8 cellular contexts compared by ENCODE assay signal in genomic region chr6:151036211-151036721, GRCh38.
DNase-seq lines count a peak whose midpoint lies in the region; ATAC-seq, FAIRE-seq and TF ChIP-seq lines count a peak whose summit lies in the region.
"Not testable (repeated sequence)": the region's sequence is repeated elsewhere in the genome, so short reads cannot be mapped to it uniquely, and the experiment has no call there.

No MANE protein-coding gene starts in this region.

- H3K4me3 ChIP-seq in HFF-Myc (replicated peaks; ENCODE audit: low read depth, low read length); right cardiac atrium (ENCODE audit: low read length); suprapubic skin: not testable (repeated sequence)

- not testable (repeated sequence) for TF ChIP-seq CTCF in HFF-Myc (IDR thresholded peaks at IDR 0.05; ENCODE audit: low read depth, low read length, missing control alignments); neural crest cell (conservative IDR thresholded peaks at IDR 0.05); suprapubic skin (IDR thresholded peaks at IDR 0.05)

- H3K27me3 Mint-ChIP-seq in neural crest cell (ENCODE audit: low read depth), result not testable (repeated sequence)

- WGBS in right cardiac atrium, result 49% methylated on average over 3 of the region's 3 CpGs
- WGBS in suprapubic skin, result 59% methylated on average over 3 of the region's 3 CpGs

- TF ChIP-seq POLR2A in suprapubic skin (IDR thresholded peaks at IDR 0.05), result not testable (repeated sequence)

- TF ChIP-seq EP300 in suprapubic skin (IDR thresholded peaks at IDR 0.05), result not testable (repeated sequence)

- peak overlapping the region; percentile 58 for H3K4me3 Mint-ChIP-seq in neural crest cell

- peaks cover 41% of the 10 kb centered on the region for H3K36me3 Mint-ChIP-seq in neural crest cell (ENCODE audit: low read depth)

- H3K4me1 ChIP-seq in right cardiac atrium (ENCODE audit: control insufficient read depth, insufficient read depth, low read length), result not testable (repeated sequence)
- peaks cover 13% of the 10 kb centered on the region for H3K4me1 ChIP-seq in suprapubic skin

- intact Hi-C loops in right cardiac atrium (cut with DNase I), result not testable (repeated sequence)

- H3K27ac ChIP-seq in right cardiac atrium (ENCODE audit: low read length) (peak overlapping the region; percentile 76), suprapubic skin (peak overlapping the region; percentile 80)

- H3K9me3 Mint-ChIP-seq in neural crest cell, result not testable (repeated sequence)

- H3K27ac Mint-ChIP-seq in neural crest cell (ENCODE audit: unreplicated experiment), result peak overlapping the region; percentile 94

- not testable (repeated sequence) for H3K27me3 ChIP-seq in right cardiac atrium (ENCODE audit: control insufficient read depth, insufficient read depth); suprapubic skin

- not testable (repeated sequence) for H3K9me3 ChIP-seq in right cardiac atrium (ENCODE audit: control insufficient read depth, low read length); suprapubic skin

- peak; percentile 53 for DNase-seq in AG20443 (ENCODE audit: low spot score)
- peak; percentile 74 for DNase-seq in HFF-Myc (ENCODE audit: extremely low read depth, low read depth)
- DNase-seq in RCC 7860 (ENCODE audit: low spot score), result peak; percentile 97
- peak; percentile 72 for DNase-seq in amniotic stem cell (lab: John Stamatoyannopoulos, UW)
- peak; percentile 49 for DNase-seq in epidermal melanocyte (ENCODE audit: insufficient read length, low spot score)
- not testable (repeated sequence) for DNase-seq in right cardiac atrium; neural crest cell (ENCODE audit: low read depth, low spot score); suprapubic skin (ENCODE audit: low spot score in 2 of 2)

- not testable (repeated sequence) for ATAC-seq in right cardiac atrium

- peak; percentile 91 for FAIRE-seq in RCC 7860 (lab: Jason Lieb, UNC)

- H3K36me3 ChIP-seq in suprapubic skin, result not testable (repeated sequence)

- peaks cover 81% of the 10 kb centered on the region for H3K4me1 Mint-ChIP-seq in neural crest cell
